Comparison of ENCODE assay signal across 11 cellular contexts in the genomic region with DNA sequence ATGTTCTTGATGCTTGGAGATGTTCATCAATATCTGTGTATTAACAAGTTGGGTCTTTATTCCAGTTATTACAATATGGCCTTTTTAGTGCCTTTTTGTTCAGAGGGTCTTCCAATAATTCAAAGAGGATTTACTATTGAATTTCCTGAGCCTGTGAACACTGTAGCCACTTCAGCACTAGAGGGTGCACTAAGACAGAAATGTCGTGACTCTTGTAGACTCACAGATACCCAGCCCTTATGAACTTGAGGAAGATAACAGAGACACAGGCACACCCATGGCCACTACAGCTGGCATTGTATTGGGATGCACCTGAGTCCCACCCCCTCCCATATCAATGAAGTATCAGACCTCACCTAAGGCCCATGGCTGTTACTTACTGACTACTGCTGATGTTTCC. TPM values are rescaled to one million over a fixed set of nuclear protein-coding genes. Genes with fewer than 3 reads are reported as not detected.
DNase-seq lines count a peak whose midpoint lies in the region; ATAC-seq and TF ChIP-seq lines count a peak whose summit lies in the region.
"Had no signal": no experiment of that assay in that cellular context is flagged by ENCODE, and none has a peak within 500 bp of the region (broad histone marks: within the 10 kb centered on the region; RNA-seq: fewer than 3 reads in every experiment).

No MANE protein-coding gene starts in this region.

- ATAC-seq in HG02981 (IDR thresholded peaks at IDR 0.05; ENCODE audit: unreplicated experiment), result no peak

- no peaks in the 10 kb centered on the region for H3K36me3 ChIP-seq in WERI-Rb-1

- peaks cover 18% of the 10 kb centered on the region for H3K9me3 Mint-ChIP-seq in nephron progenitor cell
- no peaks in the 10 kb centered on the region for H3K9me3 Mint-ChIP-seq in CD14-positive monocyte
- H3K9me3 Mint-ChIP-seq: stimulated activated naive CD8-positive, alpha-beta T cell treated with anti-CD3 and anti-CD28 coated beads, Interleukin-15, Interleukin-2, amounts not matched to agents 100 ng/mL and 50 ng/mL, for 24 hours had no signal

- no peaks in the 10 kb centered on the region for H3K36me3 Mint-ChIP-seq in nephron progenitor cell (ENCODE audit: low read depth)
- no peaks in the 10 kb centered on the region for H3K36me3 Mint-ChIP-seq in CD14-positive monocyte

- H3K4me1 Mint-ChIP-seq in nephron progenitor cell, result no peaks in the 10 kb centered on the region
- no peaks in the 10 kb centered on the region for H3K4me1 Mint-ChIP-seq in CD14-positive monocyte

- DNase-seq in GM13976 (ENCODE audit: low spot score) (peak; percentile 1), NCI-H1092 treated with DMSO at 0.1 percent for 48 hours (lab: John Stamatoyannopoulos, UW) (peak; percentile 29), WERI-Rb-1 (peak; percentile 39), nephron progenitor cell (peak; percentile 2), islet precursor cell (no peak), CD14-positive monocyte (ENCODE audit: low spot score) (no peak), NCI-H2107 (lab: John Stamatoyannopoulos, UW) (no peak)
- DNase-seq: activated CD4-positive, alpha-beta T cell treated with anti-CD3 and anti-CD28 coated beads for 1 hour; H7 had no signal

- no peaks in the 10 kb centered on the region for H3K9me3 ChIP-seq in WERI-Rb-1 (ENCODE audit: severe bottlenecking)

- H3K27me3 ChIP-seq in WERI-Rb-1 (ENCODE audit: insufficient read depth, low read depth, severe bottlenecking), result peaks cover 15% of the 10 kb centered on the region

- H3K4me3 ChIP-seq in WERI-Rb-1 (ENCODE audit: low read depth, low read length), result no peak overlapping the region

- H3K4me3 Mint-ChIP-seq in nephron progenitor cell (no peak overlapping the region), CD14-positive monocyte (no peak overlapping the region)
- H3K4me3 Mint-ChIP-seq: stimulated activated naive CD8-positive, alpha-beta T cell treated with anti-CD3 and anti-CD28 coated beads, Interleukin-15, Interleukin-2, amounts not matched to agents 100 ng/mL and 50 ng/mL, for 24 hours had no signal

- intact Hi-C loops in CD14-positive monocyte (cut with micrococcal nuclease), result no loop called here

- H3K27ac ChIP-seq in WERI-Rb-1, result no peak overlapping the region

- no peaks in the 10 kb centered on the region for H3K27me3 Mint-ChIP-seq in nephron progenitor cell (ENCODE audit: low read depth, poor library complexity)
- H3K27me3 Mint-ChIP-seq in CD14-positive monocyte (ENCODE audit: low read depth in 3 of 3), result peaks cover 0 to 2% (median 0%) of the 10 kb centered on the region in 3 donors
- H3K27me3 Mint-ChIP-seq: stimulated activated naive CD8-positive, alpha-beta T cell treated with anti-CD3 and anti-CD28 coated beads, Interleukin-15, Interleukin-2, amounts not matched to agents 100 ng/mL and 50 ng/mL, for 24 hours had no signal

- TF ChIP-seq CTCF in GM13976 (IDR thresholded peaks at IDR 0.05; ENCODE audit: borderline replicate concordance, control extremely low read depth, extremely low read depth, insufficient read depth, missing control alignments) (peak; percentile 26), WERI-Rb-1 (IDR thresholded peaks at IDR 0.05; ENCODE audit: low read depth, low read length) (peak; percentile 66), nephron progenitor cell (IDR thresholded peaks at IDR 0.05) (peak; percentile 19), CD14-positive monocyte (IDR thresholded peaks at IDR 0.05) (no peak)

- in situ Hi-C loops in GM13976 (cut with MboI; ENCODE audit: low sequenced_read_pairs, unreplicated experiment), result no loop called here

- H3K27ac Mint-ChIP-seq in nephron progenitor cell (no peak overlapping the region), CD14-positive monocyte (no peak overlapping the region)
- H3K27ac Mint-ChIP-seq: stimulated activated naive CD8-positive, alpha-beta T cell treated with anti-CD3 and anti-CD28 coated beads, Interleukin-15, Interleukin-2, amounts not matched to agents 100 ng/mL and 50 ng/mL, for 24 hours had no signal

RNA-seq across cellular contexts. Expression of gene ACTRT1, which starts 54.4 kb away (rescaled TPM):
- polyA plus RNA-seq in CD14-positive monocyte, result not detected

Comparison
In these comparisons a context has a peak if more than half of its experiments do, and no peak if none do; other contexts are left out.
1. DNase-seq: peak in GM13976 (single experiment), NCI-H1092 treated with DMSO at 0.1 percent for 48 hours (single experiment), WERI-Rb-1 (single experiment) and nephron progenitor cell (single experiment); none in islet precursor cell (single experiment), CD14-positive monocyte (single experiment) and NCI-H2107 (single experiment).